In genomic region chr22:32991353-32992115, GRCh38 we compare ENCODE assay signal across 10 cellular contexts.
DNase-seq lines count a peak whose midpoint lies in the region; ATAC-seq and TF ChIP-seq lines count a peak whose summit lies in the region.
"Had no signal": no experiment of that assay in that cellular context is flagged by ENCODE, and none has a peak within 500 bp of the region (broad histone marks: within the 10 kb centered on the region; RNA-seq: fewer than 3 reads in every experiment).

No MANE protein-coding gene starts in this region.

- no peaks in the 10 kb centered on the region for H3K9me3 ChIP-seq in lower lobe of right lung

- DNase-seq in AG09319 (ENCODE audit: extremely low read depth, low read depth) (peak; percentile 4), NCI-H146 treated with DMSO at 0.1 percent for 48 hours (lab: John Stamatoyannopoulos, UW; ENCODE audit: unreplicated experiment) (peak; percentile 18), cardiac fibroblast (ENCODE audit: low read depth in 2 of 2) (peak; percentile 2 to 19), lower lobe of right lung (peak; percentile 56), iPS-NIHi11 (ENCODE audit: low spot score) (no peak), NCI-H510A treated with DMSO at 0.1 percent for 48 hours (lab: John Stamatoyannopoulos, UW) (no peak), pons (ENCODE audit: low spot score) (no peak)
- DNase-seq in activated CD4-positive, alpha-beta T cell treated with anti-CD3 and anti-CD28 coated beads for 4 hours: no peak
- DNase-seq: dorsolateral prefrontal cortex, NCI-H526 treated with DMSO at 0.1 percent for 48 hours had no signal

- ATAC-seq in lower lobe of right lung: peak in 1 of 2 donors; percentile 60

- no peak for TF ChIP-seq CTCF in AG09319 (IDR thresholded peaks at IDR 0.05; ENCODE audit: low read depth, low read length)
- no peak for TF ChIP-seq CTCF in cardiac fibroblast (IDR thresholded peaks at IDR 0.05; ENCODE audit: low read depth, low read length)
- TF ChIP-seq CTCF in lower lobe of right lung (IDR thresholded peaks at IDR 0.05): no peak

- no peak overlapping the region for H3K27ac ChIP-seq in lower lobe of right lung

- H3K36me3 ChIP-seq in lower lobe of right lung: no peaks in the 10 kb centered on the region

- intact Hi-C loops in lower lobe of right lung (cut with DNase I): no loop called here

- H3K4me1 ChIP-seq in lower lobe of right lung: peaks cover 27% of the 10 kb centered on the region

- H3K27me3 ChIP-seq in lower lobe of right lung (ENCODE audit: low read depth): no peaks in the 10 kb centered on the region
- H3K27me3 ChIP-seq: dorsolateral prefrontal cortex had no signal

- H3K4me3 ChIP-seq in cardiac fibroblast (replicated peaks in 1 of 2; ENCODE audit: low read depth in 2 of 2, low read length in 2 of 2) (no peak overlapping the region), lower lobe of right lung (no peak overlapping the region)
- H3K4me3 ChIP-seq: dorsolateral prefrontal cortex had no signal

Comparison
In these comparisons a context has a peak if more than half of its experiments do, and no peak if none do; other contexts are left out.
1. DNase-seq: peak in AG09319 (single experiment), NCI-H146 treated with DMSO at 0.1 percent for 48 hours (single experiment), cardiac fibroblast (2 of 2) and lower lobe of right lung (single experiment); none in iPS-NIHi11 (single experiment), NCI-H510A treated with DMSO at 0.1 percent for 48 hours (single experiment), pons (single experiment) and activated CD4-positive, alpha-beta T cell treated with anti-CD3 and anti-CD28 coated beads for 4 hours (0 of 2).